Comparison of ENCODE assay signal across 8 cellular contexts in genomic region chr15:75451674-75452363, GRCh38. TPM values are rescaled to one million over a fixed set of nuclear protein-coding genes. Genes with fewer than 3 reads are reported as not detected.
A peak's percentile ranks its signal among the peaks of the same experiment; 100 is the strongest.
DNase-seq lines count a peak whose midpoint lies in the region; ATAC-seq and TF ChIP-seq lines count a peak whose summit lies in the region.

Gene SIN3A, minus strand, starts transcription at chr15:75451690. Its CDS starts 21,315 bp downstream, at chr15:75430375.

- H3K4me2 ChIP-seq in parathyroid adenoma (ENCODE audit: low read length) = peak within 1 kb of the TSS; percentile 96

- TF ChIP-seq POLR2A in tibial nerve (IDR thresholded peaks at IDR 0.05) = peak; percentile 30 to 85

- H3K4me3 ChIP-seq in adipocyte (ENCODE audit: low read length) (peak within 1 kb of the TSS; percentile 94), cardiac muscle cell (peak within 1 kb of the TSS; percentile 75), parathyroid adenoma (ENCODE audit: low read depth, low read length) (peak within 1 kb of the TSS; percentile 88), tibial nerve (peak within 1 kb of the TSS; percentile 68 to 94 (median 92))

- WGBS in tibial nerve, 2 donors = 0% methylated on average over 35 to 39 of the region's 39 CpGs

- DNase-seq in GM10266 (ENCODE audit: extremely low spot score) (peak; percentile 89), NCI-H1436 (lab: John Stamatoyannopoulos, UW) (peak; percentile 100), T follicular helper cell (ENCODE audit: low read depth) (peak; percentile 99), adipocyte (ENCODE audit: low read depth) (peak; percentile 100), cardiac muscle cell (ENCODE audit: low read depth in 1 of 2, low spot score in 1 of 2) (peak; percentile 100), tibial nerve (ENCODE audit: low spot score in 2 of 2) (peak; percentile 98 to 99)

- peaks cover 28% of the 10 kb centered on the region for H3K4me1 ChIP-seq in adipocyte (ENCODE audit: control insufficient read depth, insufficient read depth, low read length)
- no peaks in the 10 kb centered on the region for H3K4me1 ChIP-seq in cardiac muscle cell (ENCODE audit: low read depth)
- peaks cover 3% of the 10 kb centered on the region for H3K4me1 ChIP-seq in parathyroid adenoma
- peaks cover 0 to 44% (median 14%) of the 10 kb centered on the region in 4 donors for H3K4me1 ChIP-seq in tibial nerve

- no peaks in the 10 kb centered on the region for H3K27me3 ChIP-seq in adipocyte (replicated peaks; ENCODE audit: control insufficient read depth, insufficient read depth, low read length)
- no peaks in the 10 kb centered on the region for H3K27me3 ChIP-seq in cardiac muscle cell
- H3K27me3 ChIP-seq in parathyroid adenoma (ENCODE audit: control insufficient read depth, insufficient read depth, low read length) = no peaks in the 10 kb centered on the region
- no peaks in the 10 kb centered on the region for H3K27me3 ChIP-seq in tibial nerve

- peak within 1 kb of the TSS; percentile 98 for H3K27ac ChIP-seq in cardiac muscle cell
- H3K27ac ChIP-seq in parathyroid adenoma = peak within 1 kb of the TSS; percentile 97
- peak within 1 kb of the TSS; percentile 97 to 99 (median 99) for H3K27ac ChIP-seq in tibial nerve

- H3K9ac ChIP-seq in adipocyte (ENCODE audit: low read length) (peak within 1 kb of the TSS; percentile 89), parathyroid adenoma (peak within 1 kb of the TSS; percentile 53)

- H2AFZ ChIP-seq in parathyroid adenoma = peak within 1 kb of the TSS; percentile 78

- TF ChIP-seq CTCF in GM10266 (IDR thresholded peaks at IDR 0.05; ENCODE audit: control insufficient read depth, insufficient read depth, low read depth, missing control alignments) (no peak), cardiac muscle cell (IDR thresholded peaks at IDR 0.05; ENCODE audit: low read depth, low read length) (no peak), parathyroid adenoma (IDR thresholded peaks at IDR 0.05) (no peak), tibial nerve (IDR thresholded peaks at IDR 0.05) (peak in 1 of 5 experiments; percentile 32)

- H3K36me3 ChIP-seq in adipocyte (ENCODE audit: control insufficient read depth, insufficient read depth, low read length, severe bottlenecking) (no peaks in the 10 kb centered on the region), cardiac muscle cell (no peaks in the 10 kb centered on the region), parathyroid adenoma (ENCODE audit: control insufficient read depth, insufficient read depth, low read length) (no peaks in the 10 kb centered on the region), tibial nerve (no peaks in the 10 kb centered on the region)

- peak; percentile 48 for ATAC-seq in HG02798 (IDR thresholded peaks at IDR 0.05; ENCODE audit: poor library complexity, unreplicated experiment)

- TF ChIP-seq EP300 in tibial nerve (IDR thresholded peaks at IDR 0.05) = peak; percentile 38 to 85

- H3K9me3 ChIP-seq in adipocyte (ENCODE audit: control insufficient read depth, low read length) (no peaks in the 10 kb centered on the region), cardiac muscle cell (ENCODE audit: low read depth) (no peaks in the 10 kb centered on the region), parathyroid adenoma (ENCODE audit: control insufficient read depth, low read length) (no peaks in the 10 kb centered on the region), tibial nerve (no peaks in the 10 kb centered on the region)

- H3K79me2 ChIP-seq in parathyroid adenoma = peaks cover 4% of the 10 kb centered on the region

RNA-seq across cellular contexts. Expression of gene SIN3A, which starts in this region (rescaled TPM):
- total RNA-seq in cardiac muscle cell = 32.8 and 41.1 TPM in 2 replicates
- 19.2 and 28.4 TPM in 2 replicates for polyA plus RNA-seq in cardiac muscle cell
- total RNA-seq in tibial nerve = 10 to 100 TPM; 40.2 to 59.4 (median 43.1) TPM

Comparison
In these comparisons a context has a peak if more than half of its experiments do, and no peak if none do; other contexts are left out.
1. Peak in every context shown above with its lines: DNase-seq, ATAC-seq, H3K4me3 ChIP-seq and H3K27ac ChIP-seq.